29 cellular contexts compared by ENCODE assay signal in the genomic region with DNA sequence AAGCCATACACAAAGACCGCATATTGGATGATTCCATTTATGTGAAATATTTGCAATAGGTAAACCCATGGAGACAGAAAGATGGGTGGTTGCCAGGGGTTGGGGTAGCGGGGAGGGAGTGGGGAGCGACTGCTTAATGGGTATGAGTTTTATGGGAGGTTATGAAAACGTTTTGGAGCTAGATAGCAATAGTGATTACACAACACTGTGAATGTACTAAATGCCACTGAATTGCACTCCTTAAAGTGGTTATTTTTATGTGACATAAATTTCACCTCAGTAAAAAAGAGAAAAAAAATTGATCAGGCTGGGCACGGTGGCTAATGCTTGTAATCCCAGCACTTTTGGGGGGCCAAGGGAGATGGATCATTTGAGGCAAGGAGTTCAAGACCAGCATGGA. TPM values are rescaled to one million over a fixed set of nuclear protein-coding genes. Genes with fewer than 3 reads are reported as not detected.
DNase-seq lines count a peak whose midpoint lies in the region; ATAC-seq, FAIRE-seq and TF ChIP-seq lines count a peak whose summit lies in the region.
"Had no signal": no experiment of that assay in that cellular context is flagged by ENCODE, and none has a peak within 500 bp of the region (broad histone marks: within the 10 kb centered on the region; RNA-seq: fewer than 3 reads in every experiment).

No MANE protein-coding gene starts in this region.

- peaks cover 17% of the 10 kb centered on the region for H3K4me1 ChIP-seq in GM23338 (ENCODE audit: insufficient read depth)
- peaks cover 29% of the 10 kb centered on the region for H3K4me1 ChIP-seq in HEK293 (ENCODE audit: control insufficient read depth, insufficient read depth, low read length)
- H3K4me1 ChIP-seq in K562 (replicated peaks in 1 of 2; ENCODE audit: control insufficient read depth in 2 of 2, insufficient read depth in 2 of 2, low read length in 2 of 2): no peaks in the 10 kb centered on the region
- no peaks in the 10 kb centered on the region for H3K4me1 ChIP-seq in neural progenitor cell
- peaks cover 0 to 18% (median 9%) of the 10 kb centered on the region in 12 donors for H3K4me1 ChIP-seq in heart left ventricle

- no peak overlapping the region for H3K4me2 ChIP-seq in GM23338
- no peak overlapping the region for H3K4me2 ChIP-seq in K562 (ENCODE audit: insufficient read depth, low read length)
- no peak overlapping the region for H3K4me2 ChIP-seq in neural progenitor cell
- H3K4me2 ChIP-seq: BLaER1 had no signal

- no peak overlapping the region for H3K4me3 Mint-ChIP-seq in GM23338
- no peak overlapping the region for H3K4me3 Mint-ChIP-seq in neural progenitor cell
- H3K4me3 Mint-ChIP-seq: CD14-positive monocyte; CD4-positive, alpha-beta memory T cell; CD4-positive, CD25-positive, alpha-beta regulatory T cell; CD8-positive, alpha-beta memory T cell had no signal

- H4K20me1 ChIP-seq in GM23338 (replicated peaks; ENCODE audit: insufficient read depth): no peaks in the 10 kb centered on the region; the same call in 1 of the 2 replicates
- peaks cover 4% of the 10 kb centered on the region; the same call in 1 of the 2 replicates for H4K20me1 ChIP-seq in K562 (replicated peaks; ENCODE audit: control insufficient read depth, insufficient read depth, low read length)
- no peaks in the 10 kb centered on the region for H4K20me1 ChIP-seq in neural progenitor cell (ENCODE audit: low read depth)

- CTCF ChIA-PET in HEK293 (lab: Yijun Ruan, JAX) (interaction anchor here (0.6 to 2.9 kb wide), 15 partner anchors 10 to 449 kb away, joined by 3 to 57 read pairs (median 7); no protein-coding TSS in a partner anchor), K562 (lab: Yijun Ruan, JAX; ENCODE audit: low intra/inter-chr PET ratio) (no interaction called here)

- in situ Hi-C loops in K562 (cut with MboI): no loop called here

- TF ChIP-seq EP300 in K562 (IDR thresholded peaks at IDR 0.05; ENCODE audit: low read length): no peak

- no peak for FAIRE-seq in K562 (lab: Jason Lieb, UNC)
- FAIRE-seq: A204.1, GM12878, GM12892, GM18507 had no signal

- peak overlapping the region; percentile 75 for H3K27ac Mint-ChIP-seq in GM23338
- H3K27ac Mint-ChIP-seq in neural progenitor cell: peak overlapping the region; percentile 29
- H3K27ac Mint-ChIP-seq: CD14-positive monocyte; CD4-positive, alpha-beta memory T cell had no signal

- POLR2A ChIA-PET in HEK293 (lab: Yijun Ruan, JAX) (interaction anchor here (0.6 kb wide), 2 partner anchors 15 to 55 kb away, joined by 3 read pairs; no protein-coding TSS in a partner anchor), K562 (lab: Yijun Ruan, JAX) (no interaction called here)

- H3K4me1 Mint-ChIP-seq in GM23338 (peaks cover 39% of the 10 kb centered on the region), neural progenitor cell (peaks cover 41% of the 10 kb centered on the region)

- H3K27ac ChIP-seq in GM23338 (ENCODE audit: low read depth) (peak overlapping the region; percentile 81; the same call in 1 of the 2 replicates), HEK293 (ENCODE audit: extremely low read depth, low read depth, low read length) (no peak overlapping the region), K562 (ENCODE audit: extremely low read depth, low read depth, low read length) (no peak overlapping the region), neural progenitor cell (no peak overlapping the region), heart left ventricle (no peak overlapping the region)
- H3K27ac ChIP-seq: BLaER1 had no signal

- TF ChIP-seq RAD21 in K562 (CRISPR knock-in tag; conservative IDR thresholded peaks at IDR 0.05 in 1 of 2, IDR thresholded peaks at IDR 0.05 in 1 of 2): no peak

- no TSS peak for BruUV-seq in K562 (replicated peaks; lab: Mats Ljungman, UMichigan)

- no peaks in the 10 kb centered on the region for H3K79me2 ChIP-seq in GM23338 (replicated peaks; ENCODE audit: insufficient read depth)
- no peaks in the 10 kb centered on the region for H3K79me2 ChIP-seq in K562 (ENCODE audit: control insufficient read depth, insufficient read depth, low read length)
- no peaks in the 10 kb centered on the region for H3K79me2 ChIP-seq in neural progenitor cell (ENCODE audit: low read depth)

- no peak for TF ChIP-seq CTCF in GM23338 (conservative IDR thresholded peaks at IDR 0.05; ENCODE audit: low read depth in 2 of 2)
- TF ChIP-seq CTCF in HEK293 (tag by site-specific recombination; IDR thresholded peaks at IDR 0.05): no peak
- TF ChIP-seq CTCF in K562 (IDR thresholded peaks at IDR 0.05 in 2 of 3, conservative IDR thresholded peaks at IDR 0.05 in 1 of 3; ENCODE audit: insufficient read depth in 2 of 3, low read depth in 1 of 3, low read length in 3 of 3): no peak
- TF ChIP-seq CTCF in neural progenitor cell (IDR thresholded peaks at IDR 0.05): no peak
- TF ChIP-seq CTCF in heart left ventricle (IDR thresholded peaks at IDR 0.05): no peak

- H3K27me3 ChIP-seq in GM23338 (ENCODE audit: insufficient read depth) (no peaks in the 10 kb centered on the region), K562 (ENCODE audit: control insufficient read depth in 2 of 2, insufficient read depth in 2 of 2, low read length in 2 of 2) (peaks cover 19 to 41% of the 10 kb centered on the region in 2 experiments), neural progenitor cell (no peaks in the 10 kb centered on the region), heart left ventricle (peaks cover 0 to 11% (median 0%) of the 10 kb centered on the region in 9 donors)
- H3K27me3 ChIP-seq: BE2C, BLaER1 had no signal

- H3K27me3 Mint-ChIP-seq in GM23338 (ENCODE audit: insufficient read depth, low read depth, poor library complexity) (peaks cover 12% of the 10 kb centered on the region), neural progenitor cell (ENCODE audit: insufficient read depth, low read depth) (peaks cover 10% of the 10 kb centered on the region)

- 1% methylated on average over 5 of the region's 5 CpGs for WGBS in K562 (ENCODE audit: insufficient coverage, low coverage, missing lambda C conversion rate)
- WGBS in heart left ventricle, 4 donors: 78 to 80% (median 79%) methylated on average over 5 of the region's 5 CpGs

- no peak for ATAC-seq in GM23338
- ATAC-seq in K562: no peak
- no peak for ATAC-seq in heart left ventricle
- ATAC-seq: GM12878 had no signal

- no peaks in the 10 kb centered on the region for H3K9me1 ChIP-seq in K562 (ENCODE audit: control insufficient read depth, insufficient read depth, low read length)

- no peaks in the 10 kb centered on the region for H3K36me3 ChIP-seq in GM23338 (ENCODE audit: insufficient read depth)
- H3K36me3 ChIP-seq in HEK293 (ENCODE audit: control insufficient read depth in 2 of 2, insufficient read depth in 1 of 2, low read length in 2 of 2): no peaks in the 10 kb centered on the region; a peak in 1 of 3 replicates
- no peaks in the 10 kb centered on the region for H3K36me3 ChIP-seq in K562 (ENCODE audit: control insufficient read depth, insufficient read depth, low read length)
- no peaks in the 10 kb centered on the region for H3K36me3 ChIP-seq in neural progenitor cell
- no peaks in the 10 kb centered on the region for H3K36me3 ChIP-seq in heart left ventricle
- H3K36me3 ChIP-seq: BE2C had no signal

- H3K9ac ChIP-seq in K562 (ENCODE audit: insufficient read depth in 1 of 2, low read depth in 2 of 2, low read length in 2 of 2) (no peak overlapping the region), neural progenitor cell (no peak overlapping the region)
- H3K9ac ChIP-seq: BLaER1 had no signal

- intact Hi-C loops in K562 (cut with micrococcal nuclease) (no loop called here), heart left ventricle (cut with DNase I) (loop anchor here in 3 of 10 donors (2.0 to 5.0 kb wide), 2 partner anchors 35 to 36 kb away; no protein-coding TSS in a partner anchor)

- DNase-seq in GM23338 (ENCODE audit: low spot score): no peak
- no peak for DNase-seq in K562 (ENCODE audit: extremely low read depth in 1 of 4, low spot score in 3 of 4)
- no peak for DNase-seq in neural progenitor cell (ENCODE audit: low spot score)
- no peak for DNase-seq in GM19240 (ENCODE audit: insufficient read length, low spot score)
- no peak for DNase-seq in NOMO-1 treated with DMSO at 0.1 percent for 48 hours (lab: John Stamatoyannopoulos, UW; ENCODE audit: unreplicated experiment)
- DNase-seq in heart left ventricle: no peak
- DNase-seq: 8988T; ACHN; BE2C; C1 segment of cervical spinal cord; CD4-positive, alpha-beta memory T cell; CD4-positive, CD25-positive, alpha-beta regulatory T cell; CD8-positive, alpha-beta memory T cell; COR-L47; DMS 273 treated with DMSO at 0.1 percent for 48 hours; DMS153; DMS53; DMS79; DND-41; EL; GDM1 had no signal

- H3K4me3 ChIP-seq in GM23338 (no peak overlapping the region), HEK293 (ENCODE audit: low read depth, low read length) (no peak overlapping the region), K562 (no peak overlapping the region), neural progenitor cell (no peak overlapping the region), heart left ventricle (no peak overlapping the region)
- H3K4me3 ChIP-seq: BLaER1, GM12878 had no signal

- H3K9me3 Mint-ChIP-seq in GM23338: no peaks in the 10 kb centered on the region; the same call in 1 of the 3 replicates
- no peaks in the 10 kb centered on the region for H3K9me3 Mint-ChIP-seq in neural progenitor cell
- H3K9me3 Mint-ChIP-seq: CD14-positive monocyte; CD4-positive, alpha-beta memory T cell; CD4-positive, CD25-positive, alpha-beta regulatory T cell; CD8-positive, alpha-beta memory T cell had no signal

- H3F3A ChIP-seq in GM23338 (replicated peaks; ENCODE audit: low read depth) (peaks cover 19% of the 10 kb centered on the region), neural progenitor cell (ENCODE audit: low read depth) (peaks cover 5% of the 10 kb centered on the region)

- H2AFZ ChIP-seq in GM23338 (no peak overlapping the region), K562 (ENCODE audit: low read depth, low read length) (no peak overlapping the region), neural progenitor cell (replicated peaks) (no peak overlapping the region)

- H3K36me3 Mint-ChIP-seq in GM23338 (ENCODE audit: low read depth): peaks cover 34% of the 10 kb centered on the region
- peaks cover 2% of the 10 kb centered on the region for H3K36me3 Mint-ChIP-seq in neural progenitor cell
- H3K36me3 Mint-ChIP-seq: CD14-positive monocyte; CD4-positive, alpha-beta memory T cell; CD4-positive, CD25-positive, alpha-beta regulatory T cell; CD8-positive, alpha-beta memory T cell had no signal

- no peaks in the 10 kb centered on the region; the same call in 1 of the 2 replicates for H3K9me2 ChIP-seq in GM23338 (ENCODE audit: insufficient read depth)

- H3K9me3 ChIP-seq in HEK293 (ENCODE audit: control insufficient read depth, insufficient read depth, low read depth, low read length) (0 out of 2 replicates have a peak, but pooled peaks cover 2% of the 10 kb centered on the region), K562 (replicated peaks; ENCODE audit: control insufficient read depth, insufficient read depth, low read depth, low read length) (no peaks in the 10 kb centered on the region), neural progenitor cell (ENCODE audit: low read depth) (no peaks in the 10 kb centered on the region), heart left ventricle (no peaks in the 10 kb centered on the region)
- H3K9me3 ChIP-seq: BE2C, BLaER1 had no signal

- TF ChIP-seq POLR2A in K562 (conservative IDR thresholded peaks at IDR 0.05): no peak
- no peak for TF ChIP-seq POLR2A in heart left ventricle (IDR thresholded peaks at IDR 0.05)

RNA-seq across cellular contexts. Expression of gene GRIK5, which starts 36.6 kb away (rescaled TPM):
- total RNA-seq in GM23338 (2014; rRNA removed; shearing (Covaris generic)): 34.3 and 42.5 TPM in 2 replicates
- polyA plus RNA-seq in GM23338 (2016; fragmentation: Nextera tagmentation; extraction: Ambion mirVana) (5.1 and 6.2 TPM in 2 replicates), K562 (2011; rRNA removed) (0.04 and 0.09 TPM in 2 replicates), K562 (2014; fragmentation: Illumina TruSeq; extraction: Trizol) (0.06 and 0.12 TPM in 2 replicates), K562 (2014; fragmentation: Nextera tagmentation; extraction: Ambion mirVana) (not detected), K562 (2014; rRNA removed) (0.04 and 0.27 TPM in 2 replicates), heart left ventricle (under 1 TPM; 0.28 to 0.72 TPM)
- total RNA-seq in K562 (2011; cell fraction: chromatin; rRNA removed; ENCODE audit: low replicate concordance): 0.12 and 1.3 TPM in 2 replicates
- total RNA-seq in K562 (2011; cell fraction: nucleolus; rRNA removed): 0.50 and 0.53 TPM in 2 replicates
- 0.29 and 0.31 TPM in 2 replicates for total RNA-seq in K562 (2011; cell fraction: nucleoplasm; rRNA removed)
- total RNA-seq in K562 (2014; rRNA removed) (0.27 and 0.29 TPM in 2 replicates), K562 (2014; rRNA removed; fragmentation: Illumina TruSeq; extraction: Trizol) (0.55 TPM in 1 of 2 replicates, not detected in the other), K562 (2015; rRNA removed; fragmentation: Illumina TruSeq; extraction: Trizol) (0.40 TPM in 1 of 2 replicates, not detected in the other), K562 (2021) (0.51 and 0.58 TPM in 2 replicates), neural progenitor cell (ENCODE audit: low replicate concordance) (5.8 and 19.4 TPM in 2 replicates), heart left ventricle (1 to 10 TPM; 1.4 to 9.0 (median 3.6) TPM)
- 0.04 and 0.06 TPM in 2 replicates for polyA plus RNA-seq in K562 (2011; cell fraction: cytosol; rRNA removed)
- polyA plus RNA-seq in K562 (2011; cell fraction: nucleus; rRNA removed): 0.27 and 0.48 TPM in 2 replicates
- 0.34 and 11.2 TPM in 2 replicates for polyA plus RNA-seq in K562 (2012)
- 0.06 and 0.63 TPM in 2 replicates for polyA minus RNA-seq in K562 (2011; rRNA and poly(A)+ RNA removed)
- not detected in 2 replicates for polyA minus RNA-seq in K562 (2011; cell fraction: cytosol; rRNA and poly(A)+ RNA removed)
- 0.33 TPM in 1 of 2 replicates, not detected in the other for polyA minus RNA-seq in K562 (2011; cell fraction: nucleus; rRNA and poly(A)+ RNA removed)
- polyA plus RNA-seq: CD4-positive, alpha-beta memory T cell; CD8-positive, alpha-beta memory T cell had no signal

RNA-seq across cellular contexts. Expression of gene ATP1A3, which starts 39.4 kb away (rescaled TPM):
- 33.1 and 37.3 TPM in 2 replicates for total RNA-seq in GM23338 (2014; rRNA removed; shearing (Covaris generic))
- polyA plus RNA-seq in GM23338 (2016; fragmentation: Nextera tagmentation; extraction: Ambion mirVana) (11.0 and 11.5 TPM in 2 replicates), K562 (2011; rRNA removed) (0.01 and 0.03 TPM in 2 replicates), K562 (2014; fragmentation: Illumina TruSeq; extraction: Trizol) (0.30 and 0.60 TPM in 2 replicates), K562 (2014; fragmentation: Nextera tagmentation; extraction: Ambion mirVana) (not detected), K562 (2014; rRNA removed) (0.07 and 0.11 TPM in 2 replicates), heart left ventricle (100 to 1,000 TPM in 1 of 2 donors, 10 to 100 TPM in 1; 48.3 to 117 TPM)
- 0.35 and 2.3 TPM in 2 replicates for total RNA-seq in K562 (2011; cell fraction: chromatin; rRNA removed; ENCODE audit: low replicate concordance)
- 0.50 and 0.53 TPM in 2 replicates for total RNA-seq in K562 (2011; cell fraction: nucleolus; rRNA removed)
- total RNA-seq in K562 (2011; cell fraction: nucleoplasm; rRNA removed): 0.37 TPM in 1 of 2 replicates, not detected in the other
- total RNA-seq in K562 (2014; rRNA removed) (0.27 TPM in 1 of 2 replicates, not detected in the other), K562 (2014; rRNA removed; fragmentation: Illumina TruSeq; extraction: Trizol) (0.03 and 0.04 TPM in 2 replicates), K562 (2015; rRNA removed; fragmentation: Illumina TruSeq; extraction: Trizol) (0.15 TPM in 1 of 2 replicates, not detected in the other), K562 (2021) (0.56 and 1.0 TPM in 2 replicates), neural progenitor cell (ENCODE audit: low replicate concordance) (1.6 TPM in 1 of 2 replicates, not detected in the other), heart left ventricle (100 to 1,000 TPM; 165 to 414 (median 231) TPM)
- 0.03 TPM in 1 of 2 replicates, not detected in the other for polyA plus RNA-seq in K562 (2011; cell fraction: cytosol; rRNA removed)
- 0.13 TPM in 1 of 2 replicates, not detected in the other for polyA plus RNA-seq in K562 (2011; cell fraction: nucleus; rRNA removed)
- polyA plus RNA-seq in K562 (2012): 0.62 and 1.7 TPM in 2 replicates
- 0.06 and 0.11 TPM in 2 replicates for polyA minus RNA-seq in K562 (2011; rRNA and poly(A)+ RNA removed)
- polyA minus RNA-seq in K562 (2011; cell fraction: cytosol; rRNA and poly(A)+ RNA removed): 0.19 TPM in 1 of 2 replicates, not detected in the other
- 0.40 TPM in 1 of 2 replicates, not detected in the other for polyA minus RNA-seq in K562 (2011; cell fraction: nucleus; rRNA and poly(A)+ RNA removed)
- polyA plus RNA-seq: AG04450 had no signal

RNA-seq across cellular contexts. Expression of gene ZNF574, which starts 42.6 kb away (rescaled TPM):
- total RNA-seq in GM23338 (2014; rRNA removed; shearing (Covaris generic)): 50.8 and 61.2 TPM in 2 replicates
- polyA plus RNA-seq in GM23338 (2016; fragmentation: Nextera tagmentation; extraction: Ambion mirVana): 18.7 and 19.4 TPM in 2 replicates
- total RNA-seq in K562 (2011; cell fraction: chromatin; rRNA removed; ENCODE audit: low replicate concordance): 6.5 and 25.2 TPM in 2 replicates
- total RNA-seq in K562 (2011; cell fraction: nucleolus; rRNA removed): 24.3 and 26.2 TPM in 2 replicates
- 12.0 and 13.4 TPM in 2 replicates for total RNA-seq in K562 (2011; cell fraction: nucleoplasm; rRNA removed)
- 12.0 and 21.6 TPM in 2 replicates for total RNA-seq in K562 (2014; rRNA removed)
- total RNA-seq in K562 (2014; rRNA removed; fragmentation: Illumina TruSeq; extraction: Trizol): 1.9 and 2.6 TPM in 2 replicates
- 9.2 and 10.5 TPM in 2 replicates for total RNA-seq in K562 (2015; rRNA removed; fragmentation: Illumina TruSeq; extraction: Trizol)
- total RNA-seq in K562 (2021): 20.7 and 21.0 TPM in 2 replicates
- 7.1 and 12.1 TPM in 2 replicates for polyA plus RNA-seq in K562 (2011; rRNA removed)
- 15.2 and 35.3 TPM in 2 replicates for polyA plus RNA-seq in K562 (2011; cell fraction: cytosol; rRNA removed)
- 9.6 and 17.8 TPM in 2 replicates for polyA plus RNA-seq in K562 (2011; cell fraction: nucleus; rRNA removed)
- polyA plus RNA-seq in K562 (2012): 13.6 and 14.2 TPM in 2 replicates
- polyA plus RNA-seq in K562 (2014; fragmentation: Illumina TruSeq; extraction: Trizol): 8.4 and 13.7 TPM in 2 replicates
- polyA plus RNA-seq in K562 (2014; fragmentation: Nextera tagmentation; extraction: Ambion mirVana): under 1 TPM; 0.24 to 0.34 TPM
- 11.2 and 13.4 TPM in 2 replicates for polyA plus RNA-seq in K562 (2014; rRNA removed)
- 7.1 and 9.8 TPM in 2 replicates for polyA minus RNA-seq in K562 (2011; rRNA and poly(A)+ RNA removed)
- 22.7 and 24.3 TPM in 2 replicates for polyA minus RNA-seq in K562 (2011; cell fraction: cytosol; rRNA and poly(A)+ RNA removed)
- 11.4 and 14.6 TPM in 2 replicates for polyA minus RNA-seq in K562 (2011; cell fraction: nucleus; rRNA and poly(A)+ RNA removed)
- total RNA-seq in neural progenitor cell (ENCODE audit: low replicate concordance): 13.4 and 35.6 TPM in 2 replicates
- 10 to 100 TPM in 3 of 9 donors, 1 to 10 TPM in 6; 6.3 to 17.7 (median 8.8) TPM for total RNA-seq in heart left ventricle
- 1 to 10 TPM; 5.1 to 6.9 TPM for polyA plus RNA-seq in heart left ventricle

Comparison
In these comparisons a context has a peak if more than half of its experiments do, and no peak if none do; other contexts are left out.
1. RNA of gene ATP1A3, which starts 39.4 kb away (total RNA-seq): 165 to 414 TPM in heart left ventricle and 33.1 to 37.3 TPM in GM23338; 0.03 to 2.3 TPM in K562 and 1.6 TPM in neural progenitor cell; every median in the first group is over 10 times any median in the second.